6 cellular contexts compared by ENCODE assay signal in the genomic region with DNA sequence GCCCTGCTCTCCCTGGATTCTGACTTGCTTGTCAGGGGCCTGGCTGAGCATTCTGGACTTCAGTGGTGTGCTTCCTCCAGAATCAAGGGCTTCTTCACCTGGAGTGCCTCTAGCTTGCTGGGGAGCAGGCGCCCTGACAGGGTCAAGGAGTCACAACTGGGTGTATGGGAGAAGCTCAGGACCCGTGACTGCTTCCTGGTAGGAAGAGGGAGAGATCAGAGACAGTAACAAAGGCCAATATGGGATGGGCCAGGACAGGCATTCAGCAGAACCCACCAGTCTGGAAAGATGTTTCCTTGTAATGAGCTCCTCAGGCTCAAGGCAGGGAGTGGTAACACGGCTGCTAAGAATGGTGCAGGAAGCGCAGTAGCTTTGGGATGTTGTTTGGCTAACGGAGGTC.
"Had no signal": no experiment of that assay in that cellular context is flagged by ENCODE, and none has a peak within 500 bp of the region (broad histone marks: within the 10 kb centered on the region; RNA-seq: fewer than 3 reads in every experiment).

No MANE protein-coding gene starts in this region.

- DNase-seq: KBM-7, KG1 had no signal

- ATAC-seq: HepG2, K562 had no signal

- H3K4me3 ChIP-seq: K562 had no signal

- H3K4me2 ChIP-seq: KMS-11 had no signal

- H3K27ac ChIP-seq: HL-60, KMS-11 had no signal

- H3K9ac ChIP-seq: KMS-11 had no signal
